Comparison of ENCODE assay signal across 9 cellular contexts in genomic region chr2:5691659-5692529, GRCh38. TPM values are rescaled to one million over a fixed set of nuclear protein-coding genes. Genes with fewer than 3 reads are reported as not detected.
DNase-seq lines count a peak whose midpoint lies in the region; ATAC-seq, FAIRE-seq and TF ChIP-seq lines count a peak whose summit lies in the region.
"Had no signal": no experiment of that assay in that cellular context is flagged by ENCODE, and none has a peak within 500 bp of the region (broad histone marks: within the 10 kb centered on the region; RNA-seq: fewer than 3 reads in every experiment).

SOX11 (plus strand) TSS chr2:5692384; CDS start chr2:5692722, 338 bp downstream.

- no peak within 1 kb of the TSS for H4K91ac ChIP-seq in H9 (ENCODE audit: insufficient read length, low read depth, low read length)

- FAIRE-seq in frontal cortex (lab: Jason Lieb, UNC), result no peak
- no peak for FAIRE-seq in GM19239 (lab: Jason Lieb, UNC)

- H3K9me3 Mint-ChIP-seq in H9, result peaks cover 0 to 2% of the 10 kb centered on the region in 2 experiments; a peak in 2 of 5 replicates
- H3K9me3 Mint-ChIP-seq in CD4-positive, alpha-beta memory T cell, result peaks cover 0 to 25% (median 8%) of the 10 kb centered on the region in 8 donors

- H3T11ph ChIP-seq in H9 (ENCODE audit: low read length), result no peak within 1 kb of the TSS

- H3K18ac ChIP-seq in H9 (ENCODE audit: insufficient read length, low read depth, low read length), result peak within 1 kb of the TSS; percentile 88

- no peak for ATAC-seq in GM18867 (IDR thresholded peaks at IDR 0.05; ENCODE audit: unreplicated experiment)

- H3K4me1 ChIP-seq in H9 (ENCODE audit: insufficient read depth, low read length), result no peaks in the 10 kb centered on the region
- no peaks in the 10 kb centered on the region for H3K4me1 ChIP-seq in parathyroid adenoma
- H3K4me1 ChIP-seq in CD4-positive, alpha-beta memory T cell (ENCODE audit: insufficient read depth, low read length), result no peaks in the 10 kb centered on the region

- H3K4me2 ChIP-seq in H9 (ENCODE audit: insufficient read depth, insufficient read length, low read length) (peak within 1 kb of the TSS; percentile 95), parathyroid adenoma (ENCODE audit: low read length) (peak within 1 kb of the TSS; percentile 38)

- H3K14ac ChIP-seq in H9 (ENCODE audit: insufficient read depth, low read length), result peak within 1 kb of the TSS; percentile 88

- no peak within 1 kb of the TSS; the same call in 1 of the 2 replicates for H2BK15ac ChIP-seq in H9 (ENCODE audit: low read depth, low read length)

- H2BK5ac ChIP-seq in H9 (ENCODE audit: insufficient read length, low read length), result no peak within 1 kb of the TSS

- H3K4me1 Mint-ChIP-seq in H9, result peaks cover 12 to 26% of the 10 kb centered on the region in 2 experiments
- peaks cover 3 to 10% (median 6%) of the 10 kb centered on the region in 4 donors for H3K4me1 Mint-ChIP-seq in CD4-positive, alpha-beta memory T cell

- H3K27ac Mint-ChIP-seq in H9, result peak within 1 kb of the TSS; percentile 94 to 96 (median 95)
- no peak within 1 kb of the TSS for H3K27ac Mint-ChIP-seq in CD4-positive, alpha-beta memory T cell

- H3K36me3 Mint-ChIP-seq in H9 (ENCODE audit: insufficient read depth in 1 of 3, low read depth in 3 of 3), result peaks cover 4 to 24% (median 12%) of the 10 kb centered on the region in 3 experiments
- H3K36me3 Mint-ChIP-seq in CD4-positive, alpha-beta memory T cell, result peaks cover 0 to 11% of the 10 kb centered on the region in 2 donors
- H3K36me3 Mint-ChIP-seq: IgD-negative memory B cell had no signal

- DNase-seq in H9 (peak; percentile 93), NCI-H82 (lab: John Stamatoyannopoulos, UW) (peak; percentile 99), frontal cortex (ENCODE audit: low spot score in 2 of 2) (peak; percentile 69 to 81), activated gamma-delta T cell (lab: John Stamatoyannopoulos, UW) (no peak), GM19239 (ENCODE audit: insufficient read length, low spot score) (no peak)
- no peak for DNase-seq in CD4-positive, alpha-beta memory T cell

- no peaks in the 10 kb centered on the region for H3K79me1 ChIP-seq in H9 (ENCODE audit: insufficient read depth, low read depth, low read length, poor library complexity, severe bottlenecking)

- no peak within 1 kb of the TSS for H2BK12ac ChIP-seq in H9 (ENCODE audit: insufficient read length, low read depth, low read length)

- no peak within 1 kb of the TSS for H3K4me3 ChIP-seq in parathyroid adenoma (ENCODE audit: low read depth, low read length)
- H3K4me3 ChIP-seq in CD4-positive, alpha-beta memory T cell (ENCODE audit: low read length in 2 of 2), result no peak within 1 kb of the TSS

- no peaks in the 10 kb centered on the region for H3K36me3 ChIP-seq in parathyroid adenoma (ENCODE audit: control insufficient read depth, insufficient read depth, low read length)
- no peaks in the 10 kb centered on the region for H3K36me3 ChIP-seq in CD4-positive, alpha-beta memory T cell (ENCODE audit: insufficient read depth, low read length)

- H3K9ac ChIP-seq in H9 (ENCODE audit: extremely low read depth, insufficient read length, low read length) (peak within 1 kb of the TSS; percentile 69), parathyroid adenoma (no peak within 1 kb of the TSS)

- H3K27me3 Mint-ChIP-seq in H9 (ENCODE audit: low read depth), result no peaks in the 10 kb centered on the region; the same call in none of the 2 replicates
- peaks cover 31 to 35% of the 10 kb centered on the region in 2 donors for H3K27me3 Mint-ChIP-seq in CD4-positive, alpha-beta memory T cell

- H3K56ac ChIP-seq in H9 (ENCODE audit: insufficient read length, low read depth, low read length), result no peak within 1 kb of the TSS

- peaks cover 8% of the 10 kb centered on the region; the same call in 1 of the 2 replicates for H3K79me2 ChIP-seq in H9 (ENCODE audit: insufficient read depth, low read length)
- H3K79me2 ChIP-seq in parathyroid adenoma, result no peaks in the 10 kb centered on the region

- H3K4me3 Mint-ChIP-seq in H9, result peak within 1 kb of the TSS; percentile 91 to 97
- peak within 1 kb of the TSS in 1 of 8 donors; percentile 36 for H3K4me3 Mint-ChIP-seq in CD4-positive, alpha-beta memory T cell

- H3K27ac ChIP-seq in H9 (ENCODE audit: insufficient read length, low read depth, low read length) (no peak within 1 kb of the TSS), parathyroid adenoma (no peak within 1 kb of the TSS)
- no peak within 1 kb of the TSS for H3K27ac ChIP-seq in CD4-positive, alpha-beta memory T cell (ENCODE audit: low read depth, low read length)

- H3K27me3 ChIP-seq in H9 (ENCODE audit: insufficient read depth, low read length) (no peaks in the 10 kb centered on the region), parathyroid adenoma (ENCODE audit: control insufficient read depth, insufficient read depth, low read length) (peaks cover 18% of the 10 kb centered on the region)
- H3K27me3 ChIP-seq in CD4-positive, alpha-beta memory T cell (ENCODE audit: insufficient read depth, low read length), result no peaks in the 10 kb centered on the region

- no peaks in the 10 kb centered on the region for H3K9me3 ChIP-seq in H9 (ENCODE audit: control insufficient read depth, low read depth, low read length)
- no peaks in the 10 kb centered on the region for H3K9me3 ChIP-seq in parathyroid adenoma (ENCODE audit: control insufficient read depth, low read length)
- H3K9me3 ChIP-seq in CD4-positive, alpha-beta memory T cell (ENCODE audit: control insufficient read depth in 1 of 2, low read length in 2 of 2), result no peaks in the 10 kb centered on the region

- POLR2A ChIA-PET in CD4-positive, alpha-beta memory T cell (lab: Charles Lee; ENCODE audit: partially characterized antibody), result no interaction called here

- peak; percentile 35; the same call in 2 of the 3 replicates for TF ChIP-seq CTCF in H9 (conservative IDR thresholded peaks at IDR 0.05)
- no peak for TF ChIP-seq CTCF in parathyroid adenoma (IDR thresholded peaks at IDR 0.05)

- WGBS in H9 (ENCODE audit: extremely low coverage, insufficient read length, low lambda C conversion rate), result no CpG with 5 or more reads among the region's 100 CpGs

- H2AFZ ChIP-seq in H9 (ENCODE audit: low read length), result no peak within 1 kb of the TSS
- H2AFZ ChIP-seq in parathyroid adenoma, result no peak within 1 kb of the TSS

- no peaks in the 10 kb centered on the region for H4K20me1 ChIP-seq in H9 (ENCODE audit: control insufficient read depth, insufficient read depth, insufficient read length)

- no peak within 1 kb of the TSS for H2BK120ac ChIP-seq in H9 (ENCODE audit: low read depth, low read length, poor library complexity, severe bottlenecking)

- CTCF ChIA-PET in CD4-positive, alpha-beta memory T cell (lab: Charles Lee; ENCODE audit: partially characterized antibody), result no interaction called here

- no peak within 1 kb of the TSS for H3K23ac ChIP-seq in H9 (ENCODE audit: insufficient read length, low read depth, low read length)

- no peak within 1 kb of the TSS for H3K4ac ChIP-seq in H9 (ENCODE audit: low read depth, low read length)

- H3K23me2 ChIP-seq in H9 (ENCODE audit: insufficient read length, low read depth, low read length, poor library complexity, severe bottlenecking), result peaks cover 10% of the 10 kb centered on the region

- intact Hi-C loops in CD4-positive, alpha-beta memory T cell (cut with micrococcal nuclease), result no loop called here

- H4K8ac ChIP-seq in H9 (replicated peaks; ENCODE audit: insufficient read length, low read depth, low read length), result no peak within 1 kb of the TSS

- no peak within 1 kb of the TSS for H4K5ac ChIP-seq in H9 (ENCODE audit: insufficient read length, low read depth, low read length)

- no peak within 1 kb of the TSS for H2AK5ac ChIP-seq in H9 (ENCODE audit: insufficient read length, low read length)

- no peak within 1 kb of the TSS for H2BK20ac ChIP-seq in H9 (ENCODE audit: low read depth, low read length, poor library complexity, severe bottlenecking)

RNA-seq across cellular contexts. Expression of gene SOX11, which starts in this region (rescaled TPM):
- total RNA-seq in H9 (2021) (42.8 and 43.8 TPM in 2 replicates), frontal cortex (345 TPM)
- total RNA-seq in CD4-positive, alpha-beta memory T cell, result not detected
- polyA plus RNA-seq in CD4-positive, alpha-beta memory T cell, result not detected
- polyA plus RNA-seq: IgD-negative memory B cell had no signal

Comparison
In these comparisons a context has a peak if more than half of its experiments do, and no peak if none do; other contexts are left out.
1. RNA of gene SOX11 (total RNA-seq): 345 TPM in frontal cortex (single experiment) and 42.8 to 43.8 TPM in H9; not detected in CD4-positive, alpha-beta memory T cell; every median in the first group is over 10 times any median in the second.
2. DNase-seq: peak in H9 (single experiment), NCI-H82 (single experiment) and frontal cortex (2 of 2); none in CD4-positive, alpha-beta memory T cell (0 of 5), activated gamma-delta T cell (single experiment) and GM19239 (single experiment).
3. H3K27ac Mint-ChIP-seq: peak in H9 (3 of 3); none in CD4-positive, alpha-beta memory T cell (0 of 7).